Comparison of ENCODE assay signal across 11 cellular contexts in the genomic region with DNA sequence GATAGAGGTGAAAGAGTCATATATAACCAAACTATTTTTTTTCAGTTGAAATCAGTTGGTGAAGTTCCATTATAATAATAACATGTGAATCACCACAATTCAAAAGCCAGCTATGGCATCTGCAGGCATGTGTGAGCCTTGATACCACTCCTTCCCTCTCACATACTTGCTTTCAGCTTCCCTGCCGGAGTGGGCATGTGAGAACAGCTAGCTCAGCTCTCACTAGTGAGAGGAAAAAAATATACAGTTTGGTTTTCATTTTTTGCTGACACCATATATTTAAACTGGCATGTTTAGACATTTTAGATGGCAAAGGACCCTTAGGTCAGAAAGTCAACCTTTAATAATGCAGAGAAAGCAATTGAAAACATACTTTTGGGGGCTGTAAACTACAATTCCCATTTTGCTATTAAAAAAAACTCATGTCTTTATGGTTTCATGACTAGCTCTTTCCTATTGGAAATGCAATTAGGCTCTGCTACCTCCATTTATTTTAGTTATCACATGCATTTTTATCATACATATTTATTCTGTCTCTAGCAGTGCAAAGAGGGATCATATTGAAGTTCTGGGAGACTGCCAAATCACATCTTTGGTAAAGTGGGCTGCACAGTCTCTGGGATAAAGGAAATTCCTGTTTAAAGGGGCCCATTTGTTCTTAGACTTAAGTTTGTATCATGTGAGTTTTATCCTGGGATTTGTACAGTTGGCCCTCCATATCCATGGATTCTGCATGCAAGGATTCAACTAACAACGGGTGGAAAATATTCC. TPM values are rescaled to one million over a fixed set of nuclear protein-coding genes. Genes with fewer than 3 reads are reported as not detected.
DNase-seq lines count a peak whose midpoint lies in the region; TF ChIP-seq lines count a peak whose summit lies in the region.
"Had no signal": no experiment of that assay in that cellular context is flagged by ENCODE, and none has a peak within 500 bp of the region (broad histone marks: within the 10 kb centered on the region; RNA-seq: fewer than 3 reads in every experiment).

No MANE protein-coding gene starts in this region.

- no peaks in the 10 kb centered on the region for H3K36me3 ChIP-seq in adipocyte (ENCODE audit: control insufficient read depth, insufficient read depth, low read length, severe bottlenecking)
- H3K36me3 ChIP-seq in left ventricle myocardium inferior: no peaks in the 10 kb centered on the region
- no peaks in the 10 kb centered on the region for H3K36me3 ChIP-seq in smooth muscle cell (ENCODE audit: low read depth)
- H3K36me3 ChIP-seq in CD4-positive, alpha-beta memory T cell (ENCODE audit: insufficient read depth, low read length): no peaks in the 10 kb centered on the region

- DNase-seq in HCEC 1CT: peak; percentile 57
- peak; percentile 73 for DNase-seq in adipocyte (ENCODE audit: low read depth)
- DNase-seq in left ventricle myocardium inferior: no peak
- no peak for DNase-seq in smooth muscle cell (lab: John Stamatoyannopoulos, UW; ENCODE audit: unreplicated experiment)
- DNase-seq in activated CD8-positive, alpha-beta memory T cell treated with anti-CD3 and anti-CD28 coated beads, Interleukin-2, amount 50 U/mL, for 4 hours: no peak
- DNase-seq in GM13976 (ENCODE audit: low spot score): no peak
- DNase-seq in NCI-H1417 treated with DMSO at 0.1 percent for 48 hours (lab: John Stamatoyannopoulos, UW): no peak
- DNase-seq in CD4-positive, alpha-beta memory T cell: no peak
- DNase-seq: activated CD4-positive, alpha-beta T cell treated with anti-CD3 and anti-CD28 coated beads for 36 hours; caudate nucleus; NCI-H748 treated with DMSO at 0.1 percent for 48 hours had no signal

- no peak overlapping the region for H3K4me3 Mint-ChIP-seq in CD4-positive, alpha-beta memory T cell
- H3K4me3 Mint-ChIP-seq: activated CD4-positive, alpha-beta T cell treated with anti-CD3 and anti-CD28 coated beads for 36 hours had no signal

- H3K27me3 Mint-ChIP-seq in CD4-positive, alpha-beta memory T cell: no peaks in the 10 kb centered on the region

- in situ Hi-C loops in GM13976 (cut with MboI; ENCODE audit: low sequenced_read_pairs, unreplicated experiment): no loop called here

- peak overlapping the region; percentile 83 for H3K4me2 ChIP-seq in smooth muscle cell

- no peaks in the 10 kb centered on the region for H3K36me3 Mint-ChIP-seq in CD4-positive, alpha-beta memory T cell

- peak overlapping the region; percentile 88 for H3K27ac ChIP-seq in left ventricle myocardium inferior (replicated peaks)
- H3K27ac ChIP-seq in smooth muscle cell (ENCODE audit: low read depth): peak overlapping the region; percentile 95
- no peak overlapping the region for H3K27ac ChIP-seq in CD4-positive, alpha-beta memory T cell (ENCODE audit: low read depth, low read length)

- H3F3A ChIP-seq in smooth muscle cell (ENCODE audit: low read depth): peaks cover 11% of the 10 kb centered on the region

- H3K4me3 ChIP-seq in adipocyte (ENCODE audit: low read length) (peak overlapping the region; percentile 78), left ventricle myocardium inferior (peak overlapping the region; percentile 53), smooth muscle cell (peak overlapping the region; percentile 52)
- H3K4me3 ChIP-seq in CD4-positive, alpha-beta memory T cell (ENCODE audit: low read length in 2 of 2): no peak overlapping the region

- no peaks in the 10 kb centered on the region for H3K79me2 ChIP-seq in smooth muscle cell (ENCODE audit: low read depth)

- peaks cover 0 to 2% (median under 1%) of the 10 kb centered on the region in 4 donors for H3K4me1 Mint-ChIP-seq in CD4-positive, alpha-beta memory T cell
- H3K4me1 Mint-ChIP-seq: activated CD4-positive, alpha-beta T cell treated with anti-CD3 and anti-CD28 coated beads for 36 hours had no signal

- no peaks in the 10 kb centered on the region for H3K9me3 ChIP-seq in adipocyte (ENCODE audit: control insufficient read depth, low read length)
- no peaks in the 10 kb centered on the region for H3K9me3 ChIP-seq in left ventricle myocardium inferior (replicated peaks)
- H3K9me3 ChIP-seq in smooth muscle cell (replicated peaks; ENCODE audit: low read depth): no peaks in the 10 kb centered on the region
- H3K9me3 ChIP-seq in CD4-positive, alpha-beta memory T cell (ENCODE audit: control insufficient read depth in 1 of 2, low read length in 2 of 2): no peaks in the 10 kb centered on the region

- no peak for TF ChIP-seq CTCF in left ventricle myocardium inferior (IDR thresholded peaks at IDR 0.05; ENCODE audit: borderline replicate concordance)
- TF ChIP-seq CTCF in smooth muscle cell (IDR thresholded peaks at IDR 0.05; ENCODE audit: borderline replicate concordance, insufficient read depth, poor library complexity, severe bottlenecking): no peak
- TF ChIP-seq CTCF in GM13976 (IDR thresholded peaks at IDR 0.05; ENCODE audit: borderline replicate concordance, control extremely low read depth, extremely low read depth, insufficient read depth, missing control alignments): no peak

- H3K27me3 ChIP-seq in adipocyte (replicated peaks; ENCODE audit: control insufficient read depth, insufficient read depth, low read length) (no peaks in the 10 kb centered on the region), left ventricle myocardium inferior (ENCODE audit: low read depth) (no peaks in the 10 kb centered on the region), smooth muscle cell (ENCODE audit: low read depth) (no peaks in the 10 kb centered on the region)
- H3K27me3 ChIP-seq in CD4-positive, alpha-beta memory T cell (ENCODE audit: insufficient read depth, low read length): no peaks in the 10 kb centered on the region

- POLR2A ChIA-PET in CD4-positive, alpha-beta memory T cell (lab: Charles Lee; ENCODE audit: partially characterized antibody): interaction anchor here (2.3 kb wide), 1 partner anchor 33 kb away, joined by 13 read pairs; a partner anchor contains a TSS

- H2AFZ ChIP-seq in smooth muscle cell (ENCODE audit: low read depth): peak overlapping the region; percentile 84

- H3K9me3 Mint-ChIP-seq in CD4-positive, alpha-beta memory T cell: no peaks in the 10 kb centered on the region

- CTCF ChIA-PET in CD4-positive, alpha-beta memory T cell (lab: Charles Lee; ENCODE audit: partially characterized antibody): no interaction called here

- 25% methylated on average over 2 of the region's 2 CpGs for WGBS in smooth muscle cell (ENCODE audit: low lambda C conversion rate)

- H3K9ac ChIP-seq in adipocyte (ENCODE audit: low read length) (peak overlapping the region; percentile 92), smooth muscle cell (ENCODE audit: low read depth) (peak overlapping the region; percentile 86)

- H3K4me1 ChIP-seq in adipocyte (ENCODE audit: control insufficient read depth, insufficient read depth, low read length): peaks cover 50% of the 10 kb centered on the region
- H3K4me1 ChIP-seq in left ventricle myocardium inferior: peaks cover 35% of the 10 kb centered on the region
- H3K4me1 ChIP-seq in smooth muscle cell (ENCODE audit: low read depth): peaks cover 9% of the 10 kb centered on the region
- H3K4me1 ChIP-seq in CD4-positive, alpha-beta memory T cell (ENCODE audit: insufficient read depth, low read length): peaks cover 4% of the 10 kb centered on the region

- no peak overlapping the region for H3K27ac Mint-ChIP-seq in CD4-positive, alpha-beta memory T cell
- H3K27ac Mint-ChIP-seq: activated CD4-positive, alpha-beta T cell treated with anti-CD3 and anti-CD28 coated beads for 36 hours had no signal

- intact Hi-C loops in left ventricle myocardium inferior (cut with micrococcal nuclease): no loop called here
- intact Hi-C loops in CD4-positive, alpha-beta memory T cell (cut with micrococcal nuclease): no loop called here

- H4K20me1 ChIP-seq in smooth muscle cell (ENCODE audit: low read depth): no peaks in the 10 kb centered on the region

RNA-seq across cellular contexts. Expression of a gene that starts 33.2 kb away (rescaled TPM):
- 44.0 TPM for total RNA-seq in left ventricle myocardium inferior
- total RNA-seq in smooth muscle cell: 10.5 and 15.2 TPM in 2 replicates
- 8.7 and 9.1 TPM in 2 replicates for polyA plus RNA-seq in smooth muscle cell
- total RNA-seq in CD4-positive, alpha-beta memory T cell: 10 to 100 TPM; 27.4 to 30.0 TPM
- 100 to 1,000 TPM in 1 of 2 donors, 10 to 100 TPM in 1; 98.3 to 328 TPM for polyA plus RNA-seq in CD4-positive, alpha-beta memory T cell

RNA-seq across cellular contexts. Expression of a gene that starts 47.4 kb away (rescaled TPM):
- total RNA-seq in left ventricle myocardium inferior (31.6 TPM), smooth muscle cell (52.4 and 59.5 TPM in 2 replicates)
- polyA plus RNA-seq in smooth muscle cell: 26.3 and 28.3 TPM in 2 replicates
- 10 to 100 TPM; 46.9 to 47.0 TPM for total RNA-seq in CD4-positive, alpha-beta memory T cell
- polyA plus RNA-seq in CD4-positive, alpha-beta memory T cell: 10 to 100 TPM; 62.2 to 68.7 TPM

Comparison
In these comparisons a context has a peak if more than half of its experiments do, and no peak if none do; other contexts are left out.
1. DNase-seq: peak in HCEC 1CT (single experiment) and adipocyte (single experiment); none in left ventricle myocardium inferior (single experiment), smooth muscle cell (single experiment), activated CD8-positive, alpha-beta memory T cell treated with anti-CD3 and anti-CD28 coated beads, Interleukin-2, amount 50 U/mL, for 4 hours (single experiment), GM13976 (single experiment), NCI-H1417 treated with DMSO at 0.1 percent for 48 hours (single experiment) and CD4-positive, alpha-beta memory T cell (0 of 5).
2. H3K4me3 ChIP-seq: peak in adipocyte (single experiment), left ventricle myocardium inferior (single experiment) and smooth muscle cell (single experiment); none in CD4-positive, alpha-beta memory T cell (0 of 2).